31 cellular contexts compared by ENCODE assay signal in genomic region chr6:55423933-55424332, GRCh38.
"Had no signal": no experiment of that assay in that cellular context is flagged by ENCODE, and none has a peak within 500 bp of the region (broad histone marks: within the 10 kb centered on the region; RNA-seq: fewer than 3 reads in every experiment).

No MANE protein-coding gene starts in this region.

- H3K9me3 ChIP-seq: ovary, psoas muscle, spleen, suprapubic skin, testis, tibial artery, transverse colon, upper lobe of right lung, uterus had no signal

- H3K4me2 ChIP-seq: neural progenitor cell, smooth muscle cell had no signal

- H3K9ac ChIP-seq: neural progenitor cell, parathyroid adenoma had no signal

- DNase-seq: natural killer cell; occipital lobe; ovary; posterior cingulate gyrus; psoas muscle; right cardiac atrium; spleen; stimulated activated CD4-positive, alpha-beta T cell treated with anti-CD3 and anti-CD28 coated beads, Interleukin-12 subunit alpha, Interleukin-12 subunit beta, amount 100 ng/mL, for 4 hours; stimulated activated CD4-positive, alpha-beta T cell treated with anti-CD3 and anti-CD28 coated beads, Interleukin-1b, Interleukin-23, amount 100 ng/mL, for 48 hours; stimulated activated CD4-positive, alpha-beta T cell treated with anti-CD3 and anti-CD28 coated beads, Interleukin-4, amount 100 ng/mL, for 1 hour; stimulated activated CD4-positive, alpha-beta T cell treated with anti-CD3 and anti-CD28 coated beads, Interleukin-4, amount 100 ng/mL, for 4 hours; stimulated activated CD8-positive, alpha-beta memory T cell treated with anti-CD3 and anti-CD28 coated beads, Interleukin-4, amount 100 ng/mL, for 48 hours; stimulated activated naive CD4-positive, alpha-beta T cell; stimulated activated naive CD8-positive, alpha-beta T cell treated with anti-CD3 and anti-CD28 coated beads, Interleukin-15, amount 100 ng/mL, for 72 hours; stimulated activated naive CD8-positive, alpha-beta T cell treated with anti-CD3 and anti-CD28 coated beads, Interleukin-15, Interleukin-2, amounts not matched to agents 100 U/mL and 50 U/mL, for 24 hours; substantia nigra; testis; tibial artery; transverse colon; upper lobe of right lung; uterus had no signal

- H3K36me3 ChIP-seq: neural progenitor cell, ovary, spleen, suprapubic skin, tibial artery, transverse colon, upper lobe of right lung, uterus had no signal

- H3K27me3 Mint-ChIP-seq: progenitor cell of endocrine pancreas; stimulated activated memory B cell treated with anti-CD40 and anti-IgM and Interleukin-4, amounts not matched to agents 10 μg/mL and 1 μg/mL and 100 μg/mL, for 72 hours; stimulated activated naive CD8-positive, alpha-beta T cell treated with anti-CD3 and anti-CD28 coated beads, Interleukin-15, amount 100 ng/mL, for 72 hours; type B pancreatic cell had no signal

- H3K4me1 Mint-ChIP-seq: natural killer cell; nephron; neural progenitor cell; stimulated activated memory B cell treated with anti-CD40 and anti-IgM and Interleukin-4, amounts not matched to agents 10 μg/mL and 1 μg/mL and 100 μg/mL, for 72 hours; stimulated activated naive CD8-positive, alpha-beta T cell treated with anti-CD3 and anti-CD28 coated beads, Interleukin-15, amount 100 ng/mL, for 72 hours had no signal

- H3K27me3 ChIP-seq: neural progenitor cell, ovary, spleen, suprapubic skin, testis, tibial artery, transverse colon, upper lobe of right lung, uterus had no signal

- H3K4me3 ChIP-seq: neural progenitor cell, ovary, psoas muscle, skin epidermis, smooth muscle cell, spleen, suprapubic skin, testis, tibial artery, transverse colon, upper lobe of right lung, uterus had no signal

- H3K27ac ChIP-seq: neural progenitor cell, ovary, parathyroid adenoma, psoas muscle, skin epidermis, spleen, suprapubic skin, testis, tibial artery, transverse colon, upper lobe of right lung, uterus had no signal

- H3K4me3 Mint-ChIP-seq: natural killer cell; nephron; neural progenitor cell; stimulated activated memory B cell treated with anti-CD40 and anti-IgM and Interleukin-4, amounts not matched to agents 10 μg/mL and 1 μg/mL and 100 μg/mL, for 72 hours; stimulated activated naive CD8-positive, alpha-beta T cell treated with anti-CD3 and anti-CD28 coated beads, Interleukin-15, amount 100 ng/mL, for 72 hours; type B pancreatic cell had no signal

- H3K27ac Mint-ChIP-seq: natural killer cell; nephron; neural progenitor cell; progenitor cell of endocrine pancreas; stimulated activated memory B cell treated with anti-CD40 and anti-IgM and Interleukin-4, amounts not matched to agents 10 μg/mL and 1 μg/mL and 100 μg/mL, for 72 hours; stimulated activated naive CD8-positive, alpha-beta T cell treated with anti-CD3 and anti-CD28 coated beads, Interleukin-15, amount 100 ng/mL, for 72 hours; type B pancreatic cell had no signal

- H3K4me1 ChIP-seq: parathyroid adenoma, psoas muscle, spleen, suprapubic skin, testis, tibial artery, transverse colon, upper lobe of right lung, uterus had no signal

- H3K36me3 Mint-ChIP-seq: natural killer cell; neural progenitor cell; stimulated activated memory B cell treated with anti-CD40 and anti-IgM and Interleukin-4, amounts not matched to agents 10 μg/mL and 1 μg/mL and 100 μg/mL, for 72 hours; type B pancreatic cell had no signal

- ATAC-seq: natural killer cell; psoas muscle; right cardiac atrium; sciatic nerve; stimulated activated memory B cell treated with anti-CD40 and anti-IgM and Interleukin-4, amounts not matched to agents 10 μg/mL and 1 μg/mL and 100 μg/mL, for 72 hours; stimulated activated naive CD8-positive, alpha-beta T cell treated with anti-CD3 and anti-CD28 coated beads, Interleukin-15, amount 100 ng/mL, for 72 hours; stimulated activated naive CD8-positive, alpha-beta T cell treated with anti-CD3 and anti-CD28 coated beads, Interleukin-15, Interleukin-2, amounts not matched to agents 100 U/mL and 50 U/mL, for 24 hours; upper lobe of right lung had no signal

- H2AFZ ChIP-seq: neural progenitor cell, parathyroid adenoma had no signal

- H3K79me2 ChIP-seq: parathyroid adenoma had no signal

- H3K9me3 Mint-ChIP-seq: nephron; neural progenitor cell; stimulated activated naive CD8-positive, alpha-beta T cell treated with anti-CD3 and anti-CD28 coated beads, Interleukin-15, amount 100 ng/mL, for 72 hours; type B pancreatic cell had no signal
